Comparison of ENCODE assay signal across 1 cellular context in the genomic region with DNA sequence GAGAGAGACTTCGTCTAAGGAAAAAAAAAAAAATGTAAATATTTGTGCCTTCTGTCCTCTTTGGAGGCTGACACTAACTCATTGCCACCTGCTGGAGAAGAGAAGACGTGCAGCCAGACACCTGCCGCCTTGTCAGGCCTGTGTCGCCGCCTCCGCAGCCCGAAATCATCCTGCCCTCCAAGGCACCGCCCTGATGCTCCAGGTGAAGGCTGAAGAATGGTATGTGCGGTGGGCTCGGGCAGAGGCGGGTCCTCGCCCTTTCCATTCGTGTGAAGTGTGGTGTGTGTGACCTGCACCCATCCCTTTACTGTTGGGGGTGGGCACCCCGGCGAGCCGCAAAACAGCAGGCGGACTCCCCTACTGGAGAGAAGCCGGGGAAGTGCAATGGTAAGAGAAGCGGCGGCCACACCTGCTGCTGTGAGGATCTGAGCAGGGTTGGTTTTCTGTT.
TF ChIP-seq lines count a peak whose summit lies in the region.

No MANE protein-coding gene starts in this region.

TF ChIP-seq in HepG2, 621 proteins besides CTCF, POLR2A, EP300 and RAD21 (continued from another document and continues in another):
- TF ChIP-seq, protein P1, sequence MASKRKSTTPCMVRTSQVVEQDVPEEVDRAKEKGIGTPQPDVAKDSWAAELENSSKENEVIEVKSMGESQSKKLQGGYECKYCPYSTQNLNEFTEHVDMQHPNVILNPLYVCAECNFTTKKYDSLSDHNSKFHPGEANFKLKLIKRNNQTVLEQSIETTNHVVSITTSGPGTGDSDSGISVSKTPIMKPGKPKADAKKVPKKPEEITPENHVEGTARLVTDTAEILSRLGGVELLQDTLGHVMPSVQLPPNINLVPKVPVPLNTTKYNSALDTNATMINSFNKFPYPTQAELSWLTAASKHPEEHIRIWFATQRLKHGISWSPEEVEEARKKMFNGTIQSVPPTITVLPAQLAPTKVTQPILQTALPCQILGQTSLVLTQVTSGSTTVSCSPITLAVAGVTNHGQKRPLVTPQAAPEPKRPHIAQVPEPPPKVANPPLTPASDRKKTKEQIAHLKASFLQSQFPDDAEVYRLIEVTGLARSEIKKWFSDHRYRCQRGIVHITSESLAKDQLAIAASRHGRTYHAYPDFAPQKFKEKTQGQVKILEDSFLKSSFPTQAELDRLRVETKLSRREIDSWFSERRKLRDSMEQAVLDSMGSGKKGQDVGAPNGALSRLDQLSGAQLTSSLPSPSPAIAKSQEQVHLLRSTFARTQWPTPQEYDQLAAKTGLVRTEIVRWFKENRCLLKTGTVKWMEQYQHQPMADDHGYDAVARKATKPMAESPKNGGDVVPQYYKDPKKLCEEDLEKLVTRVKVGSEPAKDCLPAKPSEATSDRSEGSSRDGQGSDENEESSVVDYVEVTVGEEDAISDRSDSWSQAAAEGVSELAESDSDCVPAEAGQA (IDR thresholded peaks at IDR 0.05; ENCODE audit: low read depth): no peak
- TF ChIP-seq, protein P1 (CRISPR knock-in tag; IDR thresholded peaks at IDR 0.05; ENCODE audit: borderline replicate concordance): no peak
- no peak for TF ChIP-seq TBL1XR1 (IDR thresholded peaks at IDR 0.05; ENCODE audit: borderline replicate concordance, low read length, partially characterized antibody)
- TF ChIP-seq, protein P2, sequence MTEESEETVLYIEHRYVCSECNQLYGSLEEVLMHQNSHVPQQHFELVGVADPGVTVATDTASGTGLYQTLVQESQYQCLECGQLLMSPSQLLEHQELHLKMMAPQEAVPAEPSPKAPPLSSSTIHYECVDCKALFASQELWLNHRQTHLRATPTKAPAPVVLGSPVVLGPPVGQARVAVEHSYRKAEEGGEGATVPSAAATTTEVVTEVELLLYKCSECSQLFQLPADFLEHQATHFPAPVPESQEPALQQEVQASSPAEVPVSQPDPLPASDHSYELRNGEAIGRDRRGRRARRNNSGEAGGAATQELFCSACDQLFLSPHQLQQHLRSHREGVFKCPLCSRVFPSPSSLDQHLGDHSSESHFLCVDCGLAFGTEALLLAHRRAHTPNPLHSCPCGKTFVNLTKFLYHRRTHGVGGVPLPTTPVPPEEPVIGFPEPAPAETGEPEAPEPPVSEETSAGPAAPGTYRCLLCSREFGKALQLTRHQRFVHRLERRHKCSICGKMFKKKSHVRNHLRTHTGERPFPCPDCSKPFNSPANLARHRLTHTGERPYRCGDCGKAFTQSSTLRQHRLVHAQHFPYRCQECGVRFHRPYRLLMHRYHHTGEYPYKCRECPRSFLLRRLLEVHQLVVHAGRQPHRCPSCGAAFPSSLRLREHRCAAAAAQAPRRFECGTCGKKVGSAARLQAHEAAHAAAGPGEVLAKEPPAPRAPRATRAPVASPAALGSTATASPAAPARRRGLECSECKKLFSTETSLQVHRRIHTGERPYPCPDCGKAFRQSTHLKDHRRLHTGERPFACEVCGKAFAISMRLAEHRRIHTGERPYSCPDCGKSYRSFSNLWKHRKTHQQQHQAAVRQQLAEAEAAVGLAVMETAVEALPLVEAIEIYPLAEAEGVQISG (CRISPR knock-in tag; IDR thresholded peaks at IDR 0.05): no peak
- TF ChIP-seq, protein P3, sequence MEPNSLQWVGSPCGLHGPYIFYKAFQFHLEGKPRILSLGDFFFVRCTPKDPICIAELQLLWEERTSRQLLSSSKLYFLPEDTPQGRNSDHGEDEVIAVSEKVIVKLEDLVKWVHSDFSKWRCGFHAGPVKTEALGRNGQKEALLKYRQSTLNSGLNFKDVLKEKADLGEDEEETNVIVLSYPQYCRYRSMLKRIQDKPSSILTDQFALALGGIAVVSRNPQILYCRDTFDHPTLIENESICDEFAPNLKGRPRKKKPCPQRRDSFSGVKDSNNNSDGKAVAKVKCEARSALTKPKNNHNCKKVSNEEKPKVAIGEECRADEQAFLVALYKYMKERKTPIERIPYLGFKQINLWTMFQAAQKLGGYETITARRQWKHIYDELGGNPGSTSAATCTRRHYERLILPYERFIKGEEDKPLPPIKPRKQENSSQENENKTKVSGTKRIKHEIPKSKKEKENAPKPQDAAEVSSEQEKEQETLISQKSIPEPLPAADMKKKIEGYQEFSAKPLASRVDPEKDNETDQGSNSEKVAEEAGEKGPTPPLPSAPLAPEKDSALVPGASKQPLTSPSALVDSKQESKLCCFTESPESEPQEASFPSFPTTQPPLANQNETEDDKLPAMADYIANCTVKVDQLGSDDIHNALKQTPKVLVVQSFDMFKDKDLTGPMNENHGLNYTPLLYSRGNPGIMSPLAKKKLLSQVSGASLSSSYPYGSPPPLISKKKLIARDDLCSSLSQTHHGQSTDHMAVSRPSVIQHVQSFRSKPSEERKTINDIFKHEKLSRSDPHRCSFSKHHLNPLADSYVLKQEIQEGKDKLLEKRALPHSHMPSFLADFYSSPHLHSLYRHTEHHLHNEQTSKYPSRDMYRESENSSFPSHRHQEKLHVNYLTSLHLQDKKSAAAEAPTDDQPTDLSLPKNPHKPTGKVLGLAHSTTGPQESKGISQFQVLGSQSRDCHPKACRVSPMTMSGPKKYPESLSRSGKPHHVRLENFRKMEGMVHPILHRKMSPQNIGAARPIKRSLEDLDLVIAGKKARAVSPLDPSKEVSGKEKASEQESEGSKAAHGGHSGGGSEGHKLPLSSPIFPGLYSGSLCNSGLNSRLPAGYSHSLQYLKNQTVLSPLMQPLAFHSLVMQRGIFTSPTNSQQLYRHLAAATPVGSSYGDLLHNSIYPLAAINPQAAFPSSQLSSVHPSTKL (CRISPR knock-in tag; IDR thresholded peaks at IDR 0.05): peak; percentile 49; the same call in 1 of the 2 replicates
- TF ChIP-seq MED8 (CRISPR knock-in tag; IDR thresholded peaks at IDR 0.05; ENCODE audit: insufficient replicate concordance): no peak
- TF ChIP-seq CBX5 (CRISPR knock-in tag; IDR thresholded peaks at IDR 0.05; ENCODE audit: borderline replicate concordance): peak; percentile 54; the same call in 1 of the 2 replicates
- TF ChIP-seq DMAP1 (CRISPR knock-in tag; IDR thresholded peaks at IDR 0.05): no peak
- no peak for TF ChIP-seq ATRX (CRISPR knock-in tag; IDR thresholded peaks at IDR 0.05; ENCODE audit: borderline replicate concordance)
- no peak for TF ChIP-seq ZNF570 (CRISPR knock-in tag; IDR thresholded peaks at IDR 0.05; ENCODE audit: borderline replicate concordance)
- TF ChIP-seq, protein P4, sequence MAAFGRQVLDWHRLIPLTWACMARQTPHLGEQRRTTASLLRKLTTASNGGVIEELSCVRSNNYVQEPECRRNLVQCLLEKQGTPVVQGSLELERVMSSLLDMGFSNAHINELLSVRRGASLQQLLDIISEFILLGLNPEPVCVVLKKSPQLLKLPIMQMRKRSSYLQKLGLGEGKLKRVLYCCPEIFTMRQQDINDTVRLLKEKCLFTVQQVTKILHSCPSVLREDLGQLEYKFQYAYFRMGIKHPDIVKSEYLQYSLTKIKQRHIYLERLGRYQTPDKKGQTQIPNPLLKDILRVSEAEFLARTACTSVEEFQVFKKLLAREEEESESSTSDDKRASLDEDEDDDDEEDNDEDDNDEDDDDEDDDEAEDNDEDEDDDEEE (CRISPR knock-in tag; IDR thresholded peaks at IDR 0.05): no peak
- TF ChIP-seq ZNF782 (CRISPR knock-in tag; IDR thresholded peaks at IDR 0.05; ENCODE audit: borderline replicate concordance): 0 out of 2 replicates have a peak, but pooled peaks have one; percentile 74
- TF ChIP-seq, protein P5, sequence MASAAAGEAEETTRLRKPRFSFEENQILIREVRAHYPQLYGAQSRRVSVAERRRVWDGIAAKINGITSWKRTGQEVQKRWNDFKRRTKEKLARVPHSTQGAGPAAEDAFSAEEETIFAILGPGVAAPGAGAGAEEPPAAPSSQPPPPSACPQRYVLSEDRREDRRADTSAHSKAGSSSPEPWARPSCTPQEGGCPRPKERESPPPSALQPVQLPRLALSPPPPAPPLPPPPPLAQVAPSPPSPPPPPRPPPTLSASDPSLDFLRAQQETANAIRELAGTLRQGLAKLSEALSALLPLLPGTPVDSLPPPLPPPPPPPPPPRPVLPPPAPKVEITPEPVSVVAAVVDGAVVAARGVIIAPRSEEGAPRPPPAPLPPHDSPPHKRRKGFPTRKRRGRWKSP (CRISPR knock-in tag; IDR thresholded peaks at IDR 0.05): no peak
- TF ChIP-seq ZNF883 (CRISPR knock-in tag; IDR thresholded peaks at IDR 0.05; ENCODE audit: not compliant biosample characterization): peak; percentile 35
- no peak for TF ChIP-seq SATB2 (CRISPR knock-in tag; IDR thresholded peaks at IDR 0.05)
- TF ChIP-seq SPEN (CRISPR knock-in tag; IDR thresholded peaks at IDR 0.05; ENCODE audit: low read depth): no peak
- no peak for TF ChIP-seq SMARCC2 (IDR thresholded peaks at IDR 0.05)
- TF ChIP-seq PCBP1 (IDR thresholded peaks at IDR 0.05; ENCODE audit: borderline replicate concordance, low read depth, low read length): no peak
- TF ChIP-seq ZNF326 (CRISPR knock-in tag; IDR thresholded peaks at IDR 0.05; ENCODE audit: borderline replicate concordance): no peak
- no peak for TF ChIP-seq KDM2A (CRISPR knock-in tag; IDR thresholded peaks at IDR 0.05; ENCODE audit: borderline replicate concordance, low read depth)
- TF ChIP-seq JUND (CRISPR knock-in tag; IDR thresholded peaks at IDR 0.05): no peak
- TF ChIP-seq ZNF513 (CRISPR knock-in tag; conservative IDR thresholded peaks at IDR 0.05): no peak
- no peak for TF ChIP-seq EHMT2 (IDR thresholded peaks at IDR 0.05; ENCODE audit: borderline replicate concordance, low read depth, low read length)
- TF ChIP-seq RFX1 (IDR thresholded peaks at IDR 0.05): no peak
- TF ChIP-seq ETV5 (CRISPR knock-in tag; IDR thresholded peaks at IDR 0.05; ENCODE audit: borderline replicate concordance): peak; percentile 40; the same call in 1 of the 2 replicates
- no peak for TF ChIP-seq ZNF580 (CRISPR knock-in tag; IDR thresholded peaks at IDR 0.05; ENCODE audit: borderline replicate concordance, low read depth)
- no peak for TF ChIP-seq IKZF1 (IDR thresholded peaks at IDR 0.05)
- no peak for TF ChIP-seq MTF2 (CRISPR knock-in tag; IDR thresholded peaks at IDR 0.05; ENCODE audit: borderline replicate concordance)
- TF ChIP-seq, protein P6, sequence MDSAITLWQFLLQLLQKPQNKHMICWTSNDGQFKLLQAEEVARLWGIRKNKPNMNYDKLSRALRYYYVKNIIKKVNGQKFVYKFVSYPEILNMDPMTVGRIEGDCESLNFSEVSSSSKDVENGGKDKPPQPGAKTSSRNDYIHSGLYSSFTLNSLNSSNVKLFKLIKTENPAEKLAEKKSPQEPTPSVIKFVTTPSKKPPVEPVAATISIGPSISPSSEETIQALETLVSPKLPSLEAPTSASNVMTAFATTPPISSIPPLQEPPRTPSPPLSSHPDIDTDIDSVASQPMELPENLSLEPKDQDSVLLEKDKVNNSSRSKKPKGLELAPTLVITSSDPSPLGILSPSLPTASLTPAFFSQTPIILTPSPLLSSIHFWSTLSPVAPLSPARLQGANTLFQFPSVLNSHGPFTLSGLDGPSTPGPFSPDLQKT (CRISPR knock-in tag; IDR thresholded peaks at IDR 0.05; ENCODE audit: borderline replicate concordance): no peak
- no peak for TF ChIP-seq NFE2L1 (CRISPR knock-in tag; IDR thresholded peaks at IDR 0.05; ENCODE audit: borderline replicate concordance)
- TF ChIP-seq ZSCAN12 (CRISPR knock-in tag; IDR thresholded peaks at IDR 0.05): no peak
- TF ChIP-seq SMC3 (IDR thresholded peaks at IDR 0.05; ENCODE audit: low read length): peak; percentile 71
- TF ChIP-seq FOXC1 (CRISPR knock-in tag; IDR thresholded peaks at IDR 0.05; ENCODE audit: borderline replicate concordance): no peak
- TF ChIP-seq ZNF18 (CRISPR knock-in tag; IDR thresholded peaks at IDR 0.05; ENCODE audit: insufficient replicate concordance): no peak
- no peak for TF ChIP-seq ZNF121 (CRISPR knock-in tag; IDR thresholded peaks at IDR 0.05)
